20 cellular contexts compared by ENCODE assay signal in genomic region chr5:33538201-33538600, GRCh38.
"Had no signal": no experiment of that assay in that cellular context is flagged by ENCODE, and none has a peak within 500 bp of the region (broad histone marks: within the 10 kb centered on the region; RNA-seq: fewer than 3 reads in every experiment).

No MANE protein-coding gene starts in this region.

- H3K27ac Mint-ChIP-seq: mesothelial cell of epicardium had no signal

- ATAC-seq: gastrocnemius medialis, left cardiac atrium, left lung, lower lobe of right lung, mucosa of descending colon had no signal

- H3K36me3 ChIP-seq: esophagus squamous epithelium, gastrocnemius medialis, left lung had no signal

- DNase-seq: dermis blood vessel endothelial cell; dorsolateral prefrontal cortex; effector CD4-positive, alpha-beta T cell; effector memory CD4-positive, alpha-beta T cell; esophagus squamous epithelium; foreskin fibroblast; foreskin melanocyte; gastrocnemius medialis; glutamatergic neuron; head of caudate nucleus; heart right ventricle; hippocampal formation; left cardiac atrium; left lung; left ventricle myocardium superior; lower lobe of right lung; mesenchymal stem cell; mucosa of descending colon had no signal

- H3K27me3 ChIP-seq: esophagus squamous epithelium, gastrocnemius medialis, heart right ventricle, left lung had no signal

- H3K27ac ChIP-seq: coronary artery, dorsolateral prefrontal cortex, esophagus squamous epithelium, gastrocnemius medialis, heart right ventricle, left lung, lower lobe of right lung had no signal

- H3K9me3 ChIP-seq: esophagus squamous epithelium, gastrocnemius medialis, heart right ventricle, lower lobe of right lung, mucosa of descending colon had no signal

- H3K4me3 ChIP-seq: coronary artery, dorsolateral prefrontal cortex, esophagus squamous epithelium, gastrocnemius medialis, heart right ventricle, left lung, lower lobe of right lung, mucosa of descending colon had no signal

- H3K4me3 Mint-ChIP-seq: mesothelial cell of epicardium had no signal

- H3K4me1 ChIP-seq: esophagus squamous epithelium, gastrocnemius medialis, left lung, lower lobe of right lung had no signal

- H3K4me1 Mint-ChIP-seq: mesothelial cell of epicardium had no signal
